19 cellular contexts compared by ENCODE assay signal in the genomic region with DNA sequence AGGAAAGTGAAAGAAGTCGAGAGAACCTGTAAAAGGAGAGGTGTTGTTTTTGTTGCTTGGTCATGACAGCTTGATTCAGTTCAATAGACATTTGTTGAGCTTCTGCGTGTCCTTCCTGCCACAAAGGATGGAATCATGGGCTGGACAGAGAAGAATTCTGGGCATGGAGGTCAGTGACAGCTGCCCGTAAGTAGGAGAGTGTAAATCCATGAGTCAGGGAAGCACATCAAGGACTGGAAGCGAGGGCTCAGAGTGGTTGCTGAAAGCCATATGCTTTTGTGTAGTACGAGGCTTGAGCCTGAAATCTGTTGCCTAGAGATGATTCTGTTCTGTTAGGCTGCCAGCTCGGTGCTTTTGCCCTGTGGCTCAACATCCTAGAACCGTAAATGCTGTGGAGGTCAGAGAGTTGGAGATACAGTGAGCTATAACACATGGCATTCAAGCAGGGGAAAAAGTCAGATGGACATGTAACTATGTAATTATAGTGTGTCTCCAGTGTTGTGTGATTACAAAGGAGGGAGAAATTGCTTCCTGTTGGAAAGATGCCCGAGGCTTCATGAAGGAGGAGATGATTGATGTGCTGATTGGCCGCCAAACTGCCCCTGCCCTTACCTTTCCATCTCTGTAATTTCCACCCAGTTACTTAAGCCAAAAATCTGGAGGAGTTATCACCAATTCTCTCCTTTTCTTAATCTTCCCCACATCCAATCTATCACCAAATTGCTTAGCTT.
DNase-seq lines count a peak whose midpoint lies in the region; ATAC-seq and TF ChIP-seq lines count a peak whose summit lies in the region.
"Had no signal": no experiment of that assay in that cellular context is flagged by ENCODE, and none has a peak within 500 bp of the region (broad histone marks: within the 10 kb centered on the region; RNA-seq: fewer than 3 reads in every experiment).

No MANE protein-coding gene starts in this region.

- CTCF ChIA-PET in MCF 10A (lab: Yijun Ruan, JAX) = interaction anchor here (0.8 to 1.3 kb wide), 4 partner anchors 7 to 202 kb away, joined by 3 to 4 read pairs (median 4); no protein-coding TSS in a partner anchor

- no peaks in the 10 kb centered on the region for H3K4me1 ChIP-seq in breast epithelium
- H3K4me1 ChIP-seq: esophagus squamous epithelium had no signal

- intact Hi-C loops in MCF 10A (cut with micrococcal nuclease) (no loop called here), breast epithelium (cut with DNase I; ENCODE audit: low total_unique reads) (no loop called here)

- peaks cover 0 to 4% of the 10 kb centered on the region in 2 donors for H3K27me3 ChIP-seq in breast epithelium
- H3K27me3 ChIP-seq: right atrium auricular region had no signal

- H3K27ac ChIP-seq in breast epithelium = no peak overlapping the region
- H3K27ac ChIP-seq: esophagus squamous epithelium, hepatocyte, HL-60, left ventricle myocardium inferior, right atrium auricular region, WERI-Rb-1 had no signal

- H3K36me3 ChIP-seq in breast epithelium = no peaks in the 10 kb centered on the region
- H3K36me3 ChIP-seq: esophagus squamous epithelium, left ventricle myocardium inferior, right atrium auricular region, WERI-Rb-1 had no signal

- POLR2A ChIA-PET in MCF 10A (lab: Yijun Ruan, JAX) = no interaction called here

- H3K36me3 Mint-ChIP-seq in MCF 10A (ENCODE audit: insufficient read depth, unreplicated experiment) (no peaks in the 10 kb centered on the region), brain (no peaks in the 10 kb centered on the region), type B pancreatic cell (no peaks in the 10 kb centered on the region)
- H3K36me3 Mint-ChIP-seq: activated naive CD8-positive, alpha-beta T cell; natural killer cell; stimulated activated effector memory CD8-positive, alpha-beta T cell treated with anti-CD3 and anti-CD28 coated beads, Interleukin-12 subunit alpha, Interleukin-12 subunit beta, amount 100 ng/mL, for 72 hours had no signal

- TF ChIP-seq POLR2A in breast epithelium (IDR thresholded peaks at IDR 0.05) = no peak

- H3K4me3 Mint-ChIP-seq in MCF 10A (ENCODE audit: unreplicated experiment) = no peak overlapping the region
- H3K4me3 Mint-ChIP-seq in brain = peak overlapping the region in 4 of 5 experiments; percentile 3 to 29 (median 20)
- peak overlapping the region; percentile 29 for H3K4me3 Mint-ChIP-seq in type B pancreatic cell
- H3K4me3 Mint-ChIP-seq: activated naive CD8-positive, alpha-beta T cell; natural killer cell; stimulated activated effector memory CD8-positive, alpha-beta T cell treated with anti-CD3 and anti-CD28 coated beads, Interleukin-12 subunit alpha, Interleukin-12 subunit beta, amount 100 ng/mL, for 72 hours had no signal

- H3K9me3 Mint-ChIP-seq in MCF 10A (ENCODE audit: unreplicated experiment) = no peaks in the 10 kb centered on the region
- peaks cover 0 to 3% (median 0%) of the 10 kb centered on the region in 5 experiments for H3K9me3 Mint-ChIP-seq in brain
- H3K9me3 Mint-ChIP-seq in type B pancreatic cell = no peaks in the 10 kb centered on the region
- H3K9me3 Mint-ChIP-seq: natural killer cell; stimulated activated effector memory CD8-positive, alpha-beta T cell treated with anti-CD3 and anti-CD28 coated beads, Interleukin-12 subunit alpha, Interleukin-12 subunit beta, amount 100 ng/mL, for 72 hours had no signal

- no peak for TF ChIP-seq CTCF in MCF 10A (IDR thresholded peaks at IDR 0.05; ENCODE audit: unreplicated experiment)
- TF ChIP-seq CTCF in breast epithelium (IDR thresholded peaks at IDR 0.05) = no peak
- no peak for TF ChIP-seq CTCF in brain (conservative IDR thresholded peaks at IDR 0.05)
- no peak for TF ChIP-seq CTCF in type B pancreatic cell (conservative IDR thresholded peaks at IDR 0.05)

- no peak overlapping the region for H3K4me3 ChIP-seq in breast epithelium
- H3K4me3 ChIP-seq: esophagus squamous epithelium, hepatocyte, left ventricle myocardium inferior, right atrium auricular region had no signal

- no peak for ATAC-seq in HG02610 (IDR thresholded peaks at IDR 0.05; ENCODE audit: unreplicated experiment)
- ATAC-seq: natural killer cell; stimulated activated effector memory CD8-positive, alpha-beta T cell treated with anti-CD3 and anti-CD28 coated beads, Interleukin-12 subunit alpha, Interleukin-12 subunit beta, amount 100 ng/mL, for 72 hours had no signal

- peaks cover 20% of the 10 kb centered on the region for H3K4me1 Mint-ChIP-seq in MCF 10A (ENCODE audit: insufficient read depth, unreplicated experiment)
- peaks cover 51% of the 10 kb centered on the region for H3K4me1 Mint-ChIP-seq in brain
- H3K4me1 Mint-ChIP-seq in type B pancreatic cell (ENCODE audit: unreplicated experiment) = peaks cover 30% of the 10 kb centered on the region
- H3K4me1 Mint-ChIP-seq: natural killer cell; stimulated activated effector memory CD8-positive, alpha-beta T cell treated with anti-CD3 and anti-CD28 coated beads, Interleukin-12 subunit alpha, Interleukin-12 subunit beta, amount 100 ng/mL, for 72 hours had no signal

- DNase-seq in MCF 10A (ENCODE audit: unreplicated experiment) = peak; percentile 47
- no peak for DNase-seq in breast epithelium (ENCODE audit: low spot score in 2 of 2)
- peak; percentile 93 for DNase-seq in NCI-H2081 treated with DMSO at 0.1 percent for 48 hours (lab: John Stamatoyannopoulos, UW)
- DNase-seq in type B pancreatic cell (ENCODE audit: extremely low spot score, unreplicated experiment) = no peak
- no peak for DNase-seq in HuH-7 (ENCODE audit: low spot score)
- DNase-seq in stimulated activated CD4-positive, alpha-beta T cell treated with anti-CD3 and anti-CD28 coated beads, Interleukin-4, amount 100 ng/mL, for 1 hour = no peak
- DNase-seq: cerebellar nuclear complex; esophagus squamous epithelium; left ventricle myocardium inferior; natural killer cell; stimulated activated CD4-positive, alpha-beta T cell treated with anti-CD3 and anti-CD28 coated beads, Interleukin-4, amount 100 ng/mL, for 24 hours; WERI-Rb-1 had no signal

- no peak overlapping the region for H3K27ac Mint-ChIP-seq in MCF 10A (ENCODE audit: low read depth, unreplicated experiment)
- H3K27ac Mint-ChIP-seq in brain = peak overlapping the region; percentile 58 to 85 (median 81)
- H3K27ac Mint-ChIP-seq in type B pancreatic cell = peak overlapping the region; percentile 24
- H3K27ac Mint-ChIP-seq: activated naive CD8-positive, alpha-beta T cell; natural killer cell; stimulated activated effector memory CD8-positive, alpha-beta T cell treated with anti-CD3 and anti-CD28 coated beads, Interleukin-12 subunit alpha, Interleukin-12 subunit beta, amount 100 ng/mL, for 72 hours had no signal

- H3K27me3 Mint-ChIP-seq in MCF 10A (ENCODE audit: insufficient read depth, unreplicated experiment) = peaks cover 19% of the 10 kb centered on the region
- H3K27me3 Mint-ChIP-seq in brain = no peaks in the 10 kb centered on the region
- H3K27me3 Mint-ChIP-seq in type B pancreatic cell = peaks cover 38% of the 10 kb centered on the region
- H3K27me3 Mint-ChIP-seq: activated naive CD8-positive, alpha-beta T cell had no signal

- no TSS peak for BruUV-seq in MCF 10A (replicated peaks; lab: Mats Ljungman, UMichigan)

- H3K9me3 ChIP-seq in breast epithelium = no peaks in the 10 kb centered on the region
- H3K9me3 ChIP-seq: esophagus squamous epithelium, left ventricle myocardium inferior, right atrium auricular region had no signal

Comparison
In these comparisons a context has a peak if more than half of its experiments do, and no peak if none do; other contexts are left out.
1. DNase-seq: peak in MCF 10A (single experiment) and NCI-H2081 treated with DMSO at 0.1 percent for 48 hours (single experiment); none in breast epithelium (0 of 2), type B pancreatic cell (single experiment), HuH-7 (single experiment) and stimulated activated CD4-positive, alpha-beta T cell treated with anti-CD3 and anti-CD28 coated beads, Interleukin-4, amount 100 ng/mL, for 1 hour (single experiment).